Comparison of ENCODE assay signal across 1 cellular context in the genomic region with DNA sequence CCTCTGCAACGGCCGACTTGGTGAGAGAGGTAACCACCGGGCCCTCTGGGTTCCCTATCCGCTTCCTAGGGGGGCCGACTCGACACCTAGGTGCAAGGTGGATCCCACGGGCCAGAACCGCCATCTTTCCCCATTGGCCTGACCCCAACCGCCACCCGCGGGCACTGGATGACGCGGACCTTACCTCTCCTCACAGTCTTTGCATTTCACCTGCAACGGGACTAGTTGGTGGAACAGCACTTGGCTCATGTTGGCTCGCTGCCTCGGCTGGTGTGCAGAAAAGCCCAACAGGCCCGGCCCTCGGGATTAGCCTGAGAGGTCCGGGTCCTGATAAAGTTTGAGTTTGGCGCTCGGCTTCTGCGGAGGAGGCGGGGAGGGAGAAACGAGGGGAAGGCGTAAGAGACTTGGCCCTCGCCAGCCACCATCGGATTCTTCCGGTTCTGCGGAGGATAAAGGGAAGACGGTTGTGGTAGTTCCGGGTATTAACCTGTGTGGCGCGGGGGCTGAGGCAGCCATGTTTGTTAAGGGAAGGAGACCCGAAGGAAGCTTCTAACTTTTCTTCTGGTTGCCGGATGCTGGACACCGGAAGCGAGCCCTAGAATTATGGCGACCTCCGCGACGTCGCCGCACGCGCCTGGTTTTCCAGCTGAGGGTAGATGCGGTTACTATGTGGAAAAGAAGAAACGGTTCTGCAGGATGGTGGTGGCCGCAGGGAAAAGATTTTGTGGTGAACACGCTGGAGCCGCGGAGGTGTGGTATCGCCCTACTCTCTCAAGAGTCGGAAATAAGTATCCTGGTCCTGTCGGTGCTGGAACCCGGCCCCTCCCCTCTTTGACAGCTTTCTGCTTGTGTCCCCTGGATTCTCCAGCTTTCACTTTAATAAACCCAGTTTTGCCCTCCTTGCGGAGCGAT.
A peak's percentile ranks its signal among the peaks of the same experiment; 100 is the strongest.
TF ChIP-seq lines count a peak whose summit lies in the region.

Gene SASS6 (minus strand): TSS at position 365 of the 912 bp plus-strand sequence. CDS start 116 bp downstream, at position 249.
A gene with protein sequence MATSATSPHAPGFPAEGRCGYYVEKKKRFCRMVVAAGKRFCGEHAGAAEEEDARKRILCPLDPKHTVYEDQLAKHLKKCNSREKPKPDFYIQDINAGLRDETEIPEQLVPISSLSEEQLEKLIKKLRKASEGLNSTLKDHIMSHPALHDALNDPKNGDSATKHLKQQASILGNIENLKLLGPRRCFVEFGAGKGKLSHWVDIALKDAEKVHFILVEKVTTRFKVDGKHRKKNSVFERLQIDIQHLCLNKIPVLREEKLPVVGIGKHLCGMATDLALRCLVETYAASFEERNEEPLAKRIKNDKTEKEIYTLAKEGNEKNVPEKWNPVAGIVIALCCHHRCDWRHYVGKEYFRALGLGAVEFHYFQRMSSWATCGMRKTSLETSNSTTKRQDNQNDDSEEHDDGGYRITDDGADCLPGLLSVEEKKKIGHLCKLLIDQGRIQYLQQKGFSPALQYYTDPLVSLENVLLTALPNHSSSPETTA (plus strand): TSS at position 598 of the 912 bp plus-strand sequence. CDS start 6 bp downstream, at position 604.

TF ChIP-seq in HEK293, 187 proteins besides CTCF, POLR2A, EP300 and RAD21 (continued from another document and continues in another):
- TF ChIP-seq GLI2 (tag by site-specific recombination; IDR thresholded peaks at IDR 0.05; ENCODE audit: borderline replicate concordance, low read depth) (no peak), ZNF398 (tag by site-specific recombination; IDR thresholded peaks at IDR 0.05) (peak; percentile 52; the same call in 1 of the 2 replicates), ZNF621 (tag by site-specific recombination; IDR thresholded peaks at IDR 0.05) (no peak), ZNF629 (tag by site-specific recombination; IDR thresholded peaks at IDR 0.05) (peak; percentile 89), BCL11A (tag by site-specific recombination; IDR thresholded peaks at IDR 0.05; ENCODE audit: low read depth) (0 out of 2 replicates have a peak, but pooled peaks have one; percentile 7), ZNF777 (tag by site-specific recombination; IDR thresholded peaks at IDR 0.05; ENCODE audit: borderline replicate concordance) (no peak), ZFHX2 (tag by site-specific recombination; conservative IDR thresholded peaks at IDR 0.05) (peak; percentile 81), ZNF747 (tag by site-specific recombination; IDR thresholded peaks at IDR 0.05) (no peak), SCRT2 (tag by site-specific recombination; IDR thresholded peaks at IDR 0.05) (peak; percentile 79), KLF10 (tag by site-specific recombination; IDR thresholded peaks at IDR 0.05) (no peak), ZNF394 (tag by site-specific recombination; IDR thresholded peaks at IDR 0.05; ENCODE audit: borderline replicate concordance) (peak; percentile 77; the same call in 1 of the 2 replicates), TSHZ1 (tag by site-specific recombination; IDR thresholded peaks at IDR 0.05; ENCODE audit: borderline replicate concordance) (no peak), RBAK (tag by site-specific recombination; IDR thresholded peaks at IDR 0.05) (no peak), HOXA7 (CRISPR knock-in tag; IDR thresholded peaks at IDR 0.05; ENCODE audit: borderline replicate concordance) (no peak), EGR2 (tag by site-specific recombination; IDR thresholded peaks at IDR 0.05; ENCODE audit: low read depth) (peak; percentile 85), ZNF704 (tag by site-specific recombination; IDR thresholded peaks at IDR 0.05) (no peak), ZNF513 (tag by site-specific recombination; IDR thresholded peaks at IDR 0.05) (no peak), ZNF48 (tag by site-specific recombination; IDR thresholded peaks at IDR 0.05) (no peak), ZIC2 (tag by site-specific recombination; IDR thresholded peaks at IDR 0.05) (peak; percentile 42; the same call in 1 of the 2 replicates), ZNF596 (tag by site-specific recombination; IDR thresholded peaks at IDR 0.05) (no peak), ZNF266 (tag by site-specific recombination; IDR thresholded peaks at IDR 0.05; ENCODE audit: low read depth) (no peak), ZNF449 (tag by site-specific recombination; IDR thresholded peaks at IDR 0.05) (peak; percentile 96), ZNF10 (tag by site-specific recombination; IDR thresholded peaks at IDR 0.05) (peak; percentile 80), ZNF311 (tag by site-specific recombination; IDR thresholded peaks at IDR 0.05; ENCODE audit: borderline replicate concordance) (no peak), ZNF155 (tag by site-specific recombination; IDR thresholded peaks at IDR 0.05) (no peak), ZNF121 (tag by site-specific recombination; IDR thresholded peaks at IDR 0.05) (peak; percentile 47; the same call in 1 of the 2 replicates)
- TF ChIP-seq, protein P1, sequence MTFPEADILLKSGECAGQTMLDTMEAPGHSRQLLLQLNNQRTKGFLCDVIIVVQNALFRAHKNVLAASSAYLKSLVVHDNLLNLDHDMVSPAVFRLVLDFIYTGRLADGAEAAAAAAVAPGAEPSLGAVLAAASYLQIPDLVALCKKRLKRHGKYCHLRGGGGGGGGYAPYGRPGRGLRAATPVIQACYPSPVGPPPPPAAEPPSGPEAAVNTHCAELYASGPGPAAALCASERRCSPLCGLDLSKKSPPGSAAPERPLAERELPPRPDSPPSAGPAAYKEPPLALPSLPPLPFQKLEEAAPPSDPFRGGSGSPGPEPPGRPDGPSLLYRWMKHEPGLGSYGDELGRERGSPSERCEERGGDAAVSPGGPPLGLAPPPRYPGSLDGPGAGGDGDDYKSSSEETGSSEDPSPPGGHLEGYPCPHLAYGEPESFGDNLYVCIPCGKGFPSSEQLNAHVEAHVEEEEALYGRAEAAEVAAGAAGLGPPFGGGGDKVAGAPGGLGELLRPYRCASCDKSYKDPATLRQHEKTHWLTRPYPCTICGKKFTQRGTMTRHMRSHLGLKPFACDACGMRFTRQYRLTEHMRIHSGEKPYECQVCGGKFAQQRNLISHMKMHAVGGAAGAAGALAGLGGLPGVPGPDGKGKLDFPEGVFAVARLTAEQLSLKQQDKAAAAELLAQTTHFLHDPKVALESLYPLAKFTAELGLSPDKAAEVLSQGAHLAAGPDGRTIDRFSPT (tag by site-specific recombination; IDR thresholded peaks at IDR 0.05): 0 out of 2 replicates have a peak, but pooled peaks have one; percentile 50
- TF ChIP-seq, protein P2, sequence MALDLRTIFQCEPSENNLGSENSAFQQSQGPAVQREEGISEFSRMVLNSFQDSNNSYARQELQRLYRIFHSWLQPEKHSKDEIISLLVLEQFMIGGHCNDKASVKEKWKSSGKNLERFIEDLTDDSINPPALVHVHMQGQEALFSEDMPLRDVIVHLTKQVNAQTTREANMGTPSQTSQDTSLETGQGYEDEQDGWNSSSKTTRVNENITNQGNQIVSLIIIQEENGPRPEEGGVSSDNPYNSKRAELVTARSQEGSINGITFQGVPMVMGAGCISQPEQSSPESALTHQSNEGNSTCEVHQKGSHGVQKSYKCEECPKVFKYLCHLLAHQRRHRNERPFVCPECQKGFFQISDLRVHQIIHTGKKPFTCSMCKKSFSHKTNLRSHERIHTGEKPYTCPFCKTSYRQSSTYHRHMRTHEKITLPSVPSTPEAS (tag by site-specific recombination; IDR thresholded peaks at IDR 0.05): peak; percentile 34; the same call in 1 of the 2 replicates
- TF ChIP-seq, protein P3, sequence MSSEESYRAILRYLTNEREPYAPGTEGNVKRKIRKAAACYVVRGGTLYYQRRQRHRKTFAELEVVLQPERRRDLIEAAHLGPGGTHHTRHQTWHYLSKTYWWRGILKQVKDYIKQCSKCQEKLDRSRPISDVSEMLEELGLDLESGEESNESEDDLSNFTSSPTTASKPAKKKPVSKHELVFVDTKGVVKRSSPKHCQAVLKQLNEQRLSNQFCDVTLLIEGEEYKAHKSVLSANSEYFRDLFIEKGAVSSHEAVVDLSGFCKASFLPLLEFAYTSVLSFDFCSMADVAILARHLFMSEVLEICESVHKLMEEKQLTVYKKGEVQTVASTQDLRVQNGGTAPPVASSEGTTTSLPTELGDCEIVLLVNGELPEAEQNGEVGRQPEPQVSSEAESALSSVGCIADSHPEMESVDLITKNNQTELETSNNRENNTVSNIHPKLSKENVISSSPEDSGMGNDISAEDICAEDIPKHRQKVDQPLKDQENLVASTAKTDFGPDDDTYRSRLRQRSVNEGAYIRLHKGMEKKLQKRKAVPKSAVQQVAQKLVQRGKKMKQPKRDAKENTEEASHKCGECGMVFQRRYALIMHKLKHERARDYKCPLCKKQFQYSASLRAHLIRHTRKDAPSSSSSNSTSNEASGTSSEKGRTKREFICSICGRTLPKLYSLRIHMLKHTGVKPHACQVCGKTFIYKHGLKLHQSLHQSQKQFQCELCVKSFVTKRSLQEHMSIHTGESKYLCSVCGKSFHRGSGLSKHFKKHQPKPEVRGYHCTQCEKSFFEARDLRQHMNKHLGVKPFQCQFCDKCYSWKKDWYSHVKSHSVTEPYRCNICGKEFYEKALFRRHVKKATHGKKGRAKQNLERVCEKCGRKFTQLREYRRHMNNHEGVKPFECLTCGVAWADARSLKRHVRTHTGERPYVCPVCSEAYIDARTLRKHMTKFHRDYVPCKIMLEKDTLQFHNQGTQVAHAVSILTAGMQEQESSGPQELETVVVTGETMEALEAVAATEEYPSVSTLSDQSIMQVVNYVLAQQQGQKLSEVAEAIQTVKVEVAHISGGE (tag by site-specific recombination; conservative IDR thresholded peaks at IDR 0.05; ENCODE audit: low read depth): peak; percentile 97
- TF ChIP-seq, protein P4, sequence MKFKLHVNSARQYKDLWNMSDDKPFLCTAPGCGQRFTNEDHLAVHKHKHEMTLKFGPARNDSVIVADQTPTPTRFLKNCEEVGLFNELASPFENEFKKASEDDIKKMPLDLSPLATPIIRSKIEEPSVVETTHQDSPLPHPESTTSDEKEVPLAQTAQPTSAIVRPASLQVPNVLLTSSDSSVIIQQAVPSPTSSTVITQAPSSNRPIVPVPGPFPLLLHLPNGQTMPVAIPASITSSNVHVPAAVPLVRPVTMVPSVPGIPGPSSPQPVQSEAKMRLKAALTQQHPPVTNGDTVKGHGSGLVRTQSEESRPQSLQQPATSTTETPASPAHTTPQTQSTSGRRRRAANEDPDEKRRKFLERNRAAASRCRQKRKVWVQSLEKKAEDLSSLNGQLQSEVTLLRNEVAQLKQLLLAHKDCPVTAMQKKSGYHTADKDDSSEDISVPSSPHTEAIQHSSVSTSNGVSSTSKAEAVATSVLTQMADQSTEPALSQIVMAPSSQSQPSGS (tag by site-specific recombination; IDR thresholded peaks at IDR 0.05; ENCODE audit: low read depth): no peak
